13 cellular contexts compared by ENCODE assay signal in genomic region chr17:75722542-75723095, GRCh38. TPM values are rescaled to one million over a fixed set of nuclear protein-coding genes. Genes with fewer than 3 reads are reported as not detected.
A peak's percentile ranks its signal among the peaks of the same experiment; 100 is the strongest.
DNase-seq lines count a peak whose midpoint lies in the region; ATAC-seq, FAIRE-seq and TF ChIP-seq lines count a peak whose summit lies in the region.
"Had no signal": no experiment of that assay in that cellular context is flagged by ENCODE, and none has a peak within 500 bp of the region (broad histone marks: within the 10 kb centered on the region; RNA-seq: fewer than 3 reads in every experiment).

No MANE protein-coding gene starts in this region.

- intact Hi-C loops in HepG2 (cut with micrococcal nuclease; ENCODE audit: unreplicated experiment) (no loop called here), right lobe of liver (cut with DNase I) (no loop called here), esophagus muscularis mucosa (cut with DNase I) (no loop called here)

- no peaks in the 10 kb centered on the region for H3K79me2 ChIP-seq in HepG2 (ENCODE audit: insufficient read depth, low read length)

- H3K9me3 ChIP-seq in HepG2 (ENCODE audit: low read length) (no peaks in the 10 kb centered on the region), right lobe of liver (no peaks in the 10 kb centered on the region), esophagus muscularis mucosa (no peaks in the 10 kb centered on the region)

- TF ChIP-seq POLR2A in HepG2 (IDR thresholded peaks at IDR 0.05; ENCODE audit: insufficient read depth in 1 of 2, low read depth in 2 of 2, low read length in 2 of 2), result no peak
- TF ChIP-seq POLR2A in right lobe of liver (IDR thresholded peaks at IDR 0.05), result no peak
- no peak for TF ChIP-seq POLR2A in esophagus muscularis mucosa (IDR thresholded peaks at IDR 0.05; ENCODE audit: low read depth)

- no peaks in the 10 kb centered on the region for H3K36me3 ChIP-seq in HepG2 (replicated peaks in 1 of 2; ENCODE audit: control insufficient read depth in 1 of 2, insufficient read depth in 2 of 2, low read length in 2 of 2)
- no peaks in the 10 kb centered on the region for H3K36me3 ChIP-seq in right lobe of liver
- peaks cover 0 to 31% (median 0%) of the 10 kb centered on the region in 4 donors for H3K36me3 ChIP-seq in esophagus muscularis mucosa
- peaks cover 5% of the 10 kb centered on the region for H3K36me3 ChIP-seq in rectal smooth muscle tissue (ENCODE audit: control insufficient read depth, insufficient read depth, low read length)

- TF ChIP-seq CTCF in HepG2 (CRISPR knock-in tag; IDR thresholded peaks at IDR 0.05) (no peak), right lobe of liver (IDR thresholded peaks at IDR 0.05) (no peak), esophagus muscularis mucosa (IDR thresholded peaks at IDR 0.05) (no peak)

- WGBS in HepG2 (ENCODE audit: low lambda C conversion rate), result 81% methylated on average over 9 of the region's 9 CpGs
- WGBS in right lobe of liver (ENCODE audit: insufficient coverage, low coverage, low lambda C conversion rate, missing lambda C conversion rate), result 86% methylated on average over 4 of the region's 9 CpGs
- WGBS in esophagus muscularis mucosa, result 84% methylated on average over 9 of the region's 9 CpGs

- H3K4me1 ChIP-seq in HepG2 (ENCODE audit: insufficient read depth, low read length) (peaks cover 32% of the 10 kb centered on the region), right lobe of liver (no peaks in the 10 kb centered on the region), esophagus muscularis mucosa (peaks cover 16 to 34% (median 26%) of the 10 kb centered on the region in 4 donors), rectal smooth muscle tissue (ENCODE audit: control insufficient read depth, insufficient read depth, low read length) (no peaks in the 10 kb centered on the region)

- H3K27me3 ChIP-seq in HepG2 (ENCODE audit: control insufficient read depth in 1 of 2, insufficient read depth in 2 of 2, low read length in 2 of 2) (peaks cover 8 to 41% of the 10 kb centered on the region in 2 experiments; a peak in 3 of 5 replicates), right lobe of liver (no peaks in the 10 kb centered on the region), esophagus muscularis mucosa (peaks cover 6 to 57% (median 20%) of the 10 kb centered on the region in 4 donors), rectal smooth muscle tissue (ENCODE audit: control insufficient read depth, insufficient read depth, low read length) (peaks cover 16% of the 10 kb centered on the region)

- POLR2A ChIA-PET in HepG2 (lab: Yijun Ruan, JAX), result interaction anchor here (0.9 kb wide), 1 partner anchor 15 kb away, joined by 3 read pairs; no protein-coding TSS in a partner anchor

- ATAC-seq in HepG2 (no peak), right lobe of liver (no peak)
- ATAC-seq: activated CD8-positive, alpha-beta T cell treated with anti-CD3 and anti-CD28 coated beads for 36 hours; stimulated activated naive CD8-positive, alpha-beta T cell treated with anti-CD3 and anti-CD28 coated beads, Interleukin-15, amount 100 ng/mL, for 72 hours had no signal

- DNase-seq in HepG2 (ENCODE audit: low spot score) (no peak), right lobe of liver (no peak), esophagus muscularis mucosa (ENCODE audit: extremely low spot score) (no peak), COR-L47 (lab: John Stamatoyannopoulos, UW) (no peak), ecto neural progenitor cell (ENCODE audit: low spot score) (no peak), ACHN (no peak), RKO (ENCODE audit: low spot score) (no peak)
- DNase-seq: activated CD8-positive, alpha-beta T cell treated with anti-CD3 and anti-CD28 coated beads for 36 hours; NCI-H1930; SHP77; stimulated activated naive CD8-positive, alpha-beta T cell treated with anti-CD3 and anti-CD28 coated beads, Interleukin-15, amount 100 ng/mL, for 72 hours had no signal

- CTCF ChIA-PET in HepG2 (lab: Yijun Ruan, JAX; ENCODE audit: low intra/inter-chr PET ratio, low total read pairs), result no interaction called here

- no TSS peak for BruUV-seq in HepG2 (replicated peaks; lab: Mats Ljungman, UMichigan)

- no peak for TF ChIP-seq EP300 in HepG2 (IDR thresholded peaks at IDR 0.05; ENCODE audit: low read depth in 2 of 2, low read length in 2 of 2)
- no peak for TF ChIP-seq EP300 in HepG2 (CRISPR knock-in tag; IDR thresholded peaks at IDR 0.05; ENCODE audit: borderline replicate concordance)
- no peak for TF ChIP-seq EP300 in esophagus muscularis mucosa (IDR thresholded peaks at IDR 0.05)

- H3K4me3 ChIP-seq in HepG2 (replicated peaks in 1 of 3; ENCODE audit: insufficient read depth in 1 of 3, low read depth in 2 of 3, low read length in 3 of 3) (no peak overlapping the region), right lobe of liver (no peak overlapping the region), esophagus muscularis mucosa (peak overlapping the region; percentile 50 to 66 (median 54)), rectal smooth muscle tissue (ENCODE audit: low read length) (peak overlapping the region; percentile 63)

- FAIRE-seq in HepG2 (lab: Jason Lieb, UNC), result no peak
- FAIRE-seq: D721Med had no signal

- no peak for TF ChIP-seq RAD21 in HepG2 (CRISPR knock-in tag; IDR thresholded peaks at IDR 0.05)

- H4K20me1 ChIP-seq in HepG2 (ENCODE audit: insufficient read depth, low read length), result no peaks in the 10 kb centered on the region

- H3K4me2 ChIP-seq in HepG2 (ENCODE audit: low read depth, low read length), result no peak overlapping the region; the same call in 1 of the 2 replicates

- in situ Hi-C loops in HepG2 (cut with HindIII; ENCODE audit: extremely low pct_ligation_motif_present, low pct_unique_long_range_greater_than_20kb) (no loop called here), ACHN (cut with HindIII; ENCODE audit: low pct_ligation_motif_present, low pct_unique_long_range_greater_than_20kb, low sequenced_read_pairs) (no loop called here)

- H3K27ac ChIP-seq in HepG2 (ENCODE audit: extremely low read length, insufficient read depth, low read length) (no peak overlapping the region), right lobe of liver (no peak overlapping the region), esophagus muscularis mucosa (replicated peaks in 1 of 4) (peak overlapping the region; percentile 61 to 84 (median 75)), rectal smooth muscle tissue (ENCODE audit: low read depth, low read length) (peak overlapping the region; percentile 42)

- no peak overlapping the region for H2AFZ ChIP-seq in HepG2 (ENCODE audit: low read length)

- H3K9ac ChIP-seq in HepG2 (ENCODE audit: insufficient read depth, low read depth, low read length) (no peak overlapping the region), rectal smooth muscle tissue (ENCODE audit: low read length) (peak overlapping the region; percentile 69)

RNA-seq across cellular contexts. Expression of gene ITGB4, which starts 1.4 kb away (rescaled TPM):
- total RNA-seq in HepG2 (2016; rRNA removed; fragmentation: Illumina TruSeq; extraction: Trizol), result 4.0 and 6.9 TPM in 2 replicates
- 9.2 and 10.4 TPM in 2 replicates for total RNA-seq in HepG2 (2016; cell fraction: cytosol; rRNA removed; fragmentation: Illumina TruSeq; extraction: Trizol; ENCODE audit: low read depth)
- total RNA-seq in HepG2 (2016; cell fraction: insoluble cytoplasmic fraction; rRNA removed; fragmentation: Illumina TruSeq; extraction: Trizol), result 3.9 and 6.3 TPM in 2 replicates
- total RNA-seq in HepG2 (2016; cell fraction: membrane; rRNA removed; fragmentation: Illumina TruSeq; extraction: Trizol), result 10.1 and 14.6 TPM in 2 replicates
- 3.7 and 3.9 TPM in 2 replicates for total RNA-seq in HepG2 (2016; cell fraction: nucleus; rRNA removed; fragmentation: Illumina TruSeq; extraction: Trizol)
- polyA plus RNA-seq in HepG2 (2011; rRNA removed), result 14.5 and 14.7 TPM in 2 replicates
- 5.1 and 8.2 TPM in 2 replicates for polyA plus RNA-seq in HepG2 (2011; cell fraction: cytosol; rRNA removed)
- polyA plus RNA-seq in HepG2 (2011; cell fraction: nucleus; rRNA removed), result 28.7 and 39.5 TPM in 2 replicates
- polyA plus RNA-seq in HepG2 (2012), result 13.2 and 14.2 TPM in 2 replicates
- 36.1 and 40.9 TPM in 2 replicates for polyA plus RNA-seq in HepG2 (2016; cell fraction: cytosol; fragmentation: Illumina TruSeq; extraction: Trizol; ENCODE audit: low read depth)
- 10.5 and 16.8 TPM in 2 replicates for polyA plus RNA-seq in HepG2 (2016; cell fraction: insoluble cytoplasmic fraction; fragmentation: Illumina TruSeq; extraction: Trizol; ENCODE audit: low read depth)
- 41.4 and 43.0 TPM in 2 replicates for polyA plus RNA-seq in HepG2 (2016; cell fraction: membrane; fragmentation: Illumina TruSeq; extraction: Trizol; ENCODE audit: low read depth)
- polyA plus RNA-seq in HepG2 (2016; cell fraction: nucleus; fragmentation: Illumina TruSeq; extraction: Trizol; ENCODE audit: insufficient read depth, low read depth), result 20.5 and 28.1 TPM in 2 replicates
- polyA minus RNA-seq in HepG2 (2011; rRNA and poly(A)+ RNA removed; ENCODE audit: low replicate concordance), result 25.3 and 28.4 TPM in 2 replicates
- 8.4 and 12.7 TPM in 2 replicates for polyA minus RNA-seq in HepG2 (2011; cell fraction: cytosol; rRNA and poly(A)+ RNA removed)
- polyA minus RNA-seq in HepG2 (2011; cell fraction: nucleus; rRNA and poly(A)+ RNA removed), result 3.2 and 6.3 TPM in 2 replicates
- total RNA-seq in right lobe of liver, result 1 to 10 TPM in 5 of 6 experiments, under 1 TPM in 1; 0.92 to 4.1 (median 2.0) TPM
- 10 to 100 TPM; 36.5 to 57.4 (median 46.6) TPM for total RNA-seq in esophagus muscularis mucosa

RNA-seq across cellular contexts. Expression of gene GALK1, which starts 42.4 kb away (rescaled TPM):
- total RNA-seq in HepG2 (2016; rRNA removed; fragmentation: Illumina TruSeq; extraction: Trizol), result 93.6 and 95.6 TPM in 2 replicates
- 31.6 and 39.5 TPM in 2 replicates for total RNA-seq in HepG2 (2016; cell fraction: cytosol; rRNA removed; fragmentation: Illumina TruSeq; extraction: Trizol; ENCODE audit: low read depth)
- total RNA-seq in HepG2 (2016; cell fraction: insoluble cytoplasmic fraction; rRNA removed; fragmentation: Illumina TruSeq; extraction: Trizol), result 94.0 and 98.0 TPM in 2 replicates
- 35.0 and 44.2 TPM in 2 replicates for total RNA-seq in HepG2 (2016; cell fraction: membrane; rRNA removed; fragmentation: Illumina TruSeq; extraction: Trizol)
- 44.3 and 48.9 TPM in 2 replicates for total RNA-seq in HepG2 (2016; cell fraction: nucleus; rRNA removed; fragmentation: Illumina TruSeq; extraction: Trizol)
- 59.9 and 93.0 TPM in 2 replicates for polyA plus RNA-seq in HepG2 (2011; rRNA removed)
- 65.7 and 112 TPM in 2 replicates for polyA plus RNA-seq in HepG2 (2011; cell fraction: cytosol; rRNA removed)
- polyA plus RNA-seq in HepG2 (2011; cell fraction: nucleus; rRNA removed), result 162 and 164 TPM in 2 replicates
- polyA plus RNA-seq in HepG2 (2012), result 57.4 and 59.7 TPM in 2 replicates
- 29.0 and 30.8 TPM in 2 replicates for polyA plus RNA-seq in HepG2 (2016; cell fraction: cytosol; fragmentation: Illumina TruSeq; extraction: Trizol; ENCODE audit: low read depth)
- 86.3 and 86.5 TPM in 2 replicates for polyA plus RNA-seq in HepG2 (2016; cell fraction: insoluble cytoplasmic fraction; fragmentation: Illumina TruSeq; extraction: Trizol; ENCODE audit: low read depth)
- 25.3 and 27.1 TPM in 2 replicates for polyA plus RNA-seq in HepG2 (2016; cell fraction: membrane; fragmentation: Illumina TruSeq; extraction: Trizol; ENCODE audit: low read depth)
- polyA plus RNA-seq in HepG2 (2016; cell fraction: nucleus; fragmentation: Illumina TruSeq; extraction: Trizol; ENCODE audit: insufficient read depth, low read depth), result 72.3 and 78.9 TPM in 2 replicates
- 28.9 and 121 TPM in 2 replicates for polyA minus RNA-seq in HepG2 (2011; rRNA and poly(A)+ RNA removed; ENCODE audit: low replicate concordance)
- 45.9 and 49.6 TPM in 2 replicates for polyA minus RNA-seq in HepG2 (2011; cell fraction: cytosol; rRNA and poly(A)+ RNA removed)
- 26.3 and 28.6 TPM in 2 replicates for polyA minus RNA-seq in HepG2 (2011; cell fraction: nucleus; rRNA and poly(A)+ RNA removed)
- total RNA-seq in right lobe of liver, result 10 to 100 TPM; 38.6 to 87.4 (median 76.9) TPM
- 10 to 100 TPM; 16.9 to 34.1 (median 24.4) TPM for total RNA-seq in esophagus muscularis mucosa

RNA-seq across cellular contexts. Expression of gene SAP30BP, which starts 55.5 kb away (rescaled TPM):
- 99.4 and 109 TPM in 2 replicates for total RNA-seq in HepG2 (2016; rRNA removed; fragmentation: Illumina TruSeq; extraction: Trizol)
- 35.7 and 41.2 TPM in 2 replicates for total RNA-seq in HepG2 (2016; cell fraction: cytosol; rRNA removed; fragmentation: Illumina TruSeq; extraction: Trizol; ENCODE audit: low read depth)
- total RNA-seq in HepG2 (2016; cell fraction: insoluble cytoplasmic fraction; rRNA removed; fragmentation: Illumina TruSeq; extraction: Trizol), result 105 and 112 TPM in 2 replicates
- 35.1 and 45.2 TPM in 2 replicates for total RNA-seq in HepG2 (2016; cell fraction: membrane; rRNA removed; fragmentation: Illumina TruSeq; extraction: Trizol)
- total RNA-seq in HepG2 (2016; cell fraction: nucleus; rRNA removed; fragmentation: Illumina TruSeq; extraction: Trizol), result 76.4 and 82.2 TPM in 2 replicates
- polyA plus RNA-seq in HepG2 (2011; rRNA removed), result 67.7 and 80.1 TPM in 2 replicates
- polyA plus RNA-seq in HepG2 (2011; cell fraction: cytosol; rRNA removed), result 59.4 and 67.4 TPM in 2 replicates
- polyA plus RNA-seq in HepG2 (2011; cell fraction: nucleus; rRNA removed), result 191 and 218 TPM in 2 replicates
- 57.3 and 65.0 TPM in 2 replicates for polyA plus RNA-seq in HepG2 (2012)
- polyA plus RNA-seq in HepG2 (2016; cell fraction: cytosol; fragmentation: Illumina TruSeq; extraction: Trizol; ENCODE audit: low read depth), result 20.2 and 20.5 TPM in 2 replicates
- polyA plus RNA-seq in HepG2 (2016; cell fraction: insoluble cytoplasmic fraction; fragmentation: Illumina TruSeq; extraction: Trizol; ENCODE audit: low read depth), result 110 and 119 TPM in 2 replicates
- polyA plus RNA-seq in HepG2 (2016; cell fraction: membrane; fragmentation: Illumina TruSeq; extraction: Trizol; ENCODE audit: low read depth), result 27.8 and 32.7 TPM in 2 replicates
- polyA plus RNA-seq in HepG2 (2016; cell fraction: nucleus; fragmentation: Illumina TruSeq; extraction: Trizol; ENCODE audit: insufficient read depth, low read depth), result 131 and 143 TPM in 2 replicates
- polyA minus RNA-seq in HepG2 (2011; rRNA and poly(A)+ RNA removed; ENCODE audit: low replicate concordance), result 42.3 and 45.2 TPM in 2 replicates
- 17.6 and 28.8 TPM in 2 replicates for polyA minus RNA-seq in HepG2 (2011; cell fraction: cytosol; rRNA and poly(A)+ RNA removed)
- 90.4 and 101 TPM in 2 replicates for polyA minus RNA-seq in HepG2 (2011; cell fraction: nucleus; rRNA and poly(A)+ RNA removed)
- total RNA-seq in right lobe of liver, result 10 to 100 TPM; 24.0 to 36.0 (median 27.0) TPM
- 10 to 100 TPM; 50.3 to 81.3 (median 77.6) TPM for total RNA-seq in esophagus muscularis mucosa

RNA-seq across cellular contexts. Expression of gene RECQL5, which starts 55.7 kb away (rescaled TPM):
- total RNA-seq in HepG2 (2016; rRNA removed; fragmentation: Illumina TruSeq; extraction: Trizol) (17.8 and 32.0 TPM in 2 replicates), right lobe of liver (10 to 100 TPM; 13.5 to 24.8 (median 18.4) TPM), esophagus muscularis mucosa (10 to 100 TPM in 3 of 4 donors, 1 to 10 TPM in 1; 6.3 to 14.7 (median 11.9) TPM)
- total RNA-seq in HepG2 (2016; cell fraction: cytosol; rRNA removed; fragmentation: Illumina TruSeq; extraction: Trizol; ENCODE audit: low read depth), result 38.8 and 39.2 TPM in 2 replicates
- 17.8 and 31.1 TPM in 2 replicates for total RNA-seq in HepG2 (2016; cell fraction: insoluble cytoplasmic fraction; rRNA removed; fragmentation: Illumina TruSeq; extraction: Trizol)
- total RNA-seq in HepG2 (2016; cell fraction: membrane; rRNA removed; fragmentation: Illumina TruSeq; extraction: Trizol), result 9.2 and 11.3 TPM in 2 replicates
- 41.9 and 45.5 TPM in 2 replicates for total RNA-seq in HepG2 (2016; cell fraction: nucleus; rRNA removed; fragmentation: Illumina TruSeq; extraction: Trizol)
- polyA plus RNA-seq in HepG2 (2011; rRNA removed), result 27.7 and 33.4 TPM in 2 replicates
- 8.7 and 11.9 TPM in 2 replicates for polyA plus RNA-seq in HepG2 (2011; cell fraction: cytosol; rRNA removed)
- 256 and 300 TPM in 2 replicates for polyA plus RNA-seq in HepG2 (2011; cell fraction: nucleus; rRNA removed)
- 38.2 and 41.9 TPM in 2 replicates for polyA plus RNA-seq in HepG2 (2012)
- polyA plus RNA-seq in HepG2 (2016; cell fraction: cytosol; fragmentation: Illumina TruSeq; extraction: Trizol; ENCODE audit: low read depth), result 1.7 and 1.9 TPM in 2 replicates
- polyA plus RNA-seq in HepG2 (2016; cell fraction: insoluble cytoplasmic fraction; fragmentation: Illumina TruSeq; extraction: Trizol; ENCODE audit: low read depth), result 12.2 and 17.3 TPM in 2 replicates
- 3.6 and 4.1 TPM in 2 replicates for polyA plus RNA-seq in HepG2 (2016; cell fraction: membrane; fragmentation: Illumina TruSeq; extraction: Trizol; ENCODE audit: low read depth)
- 112 and 116 TPM in 2 replicates for polyA plus RNA-seq in HepG2 (2016; cell fraction: nucleus; fragmentation: Illumina TruSeq; extraction: Trizol; ENCODE audit: insufficient read depth, low read depth)
- 51.0 and 71.9 TPM in 2 replicates for polyA minus RNA-seq in HepG2 (2011; rRNA and poly(A)+ RNA removed; ENCODE audit: low replicate concordance)
- polyA minus RNA-seq in HepG2 (2011; cell fraction: cytosol; rRNA and poly(A)+ RNA removed), result 15.1 and 15.3 TPM in 2 replicates
- polyA minus RNA-seq in HepG2 (2011; cell fraction: nucleus; rRNA and poly(A)+ RNA removed), result 69.1 and 72.6 TPM in 2 replicates

Comparison
In these comparisons a context has a peak if more than half of its experiments do, and no peak if none do; other contexts are left out.
1. H3K27ac ChIP-seq: peak in esophagus muscularis mucosa (4 of 4) and rectal smooth muscle tissue (single experiment); none in HepG2 (single experiment) and right lobe of liver (0 of 3).
2. H3K4me3 ChIP-seq: peak in esophagus muscularis mucosa (4 of 4) and rectal smooth muscle tissue (single experiment); none in HepG2 (0 of 3) and right lobe of liver (0 of 3).